Comparison of ENCODE assay signal across 9 cellular contexts in genomic region chr17:79574656-79575055, GRCh38. TPM values are rescaled to one million over a fixed set of nuclear protein-coding genes. Genes with fewer than 3 reads are reported as not detected.
"Had no signal": no experiment of that assay in that cellular context is flagged by ENCODE, and none has a peak within 500 bp of the region (broad histone marks: within the 10 kb centered on the region; RNA-seq: fewer than 3 reads in every experiment).

No MANE protein-coding gene starts in this region.

- ATAC-seq: K562 had no signal

- H3K27ac Mint-ChIP-seq: H9 had no signal

- H3K4me3 Mint-ChIP-seq: H9 had no signal

- FAIRE-seq: H54, HTR-8/SVneo, K562 had no signal

- H3K4me3 ChIP-seq: GM23248, K562 had no signal

- H3K27ac ChIP-seq: GM23248 had no signal

- DNase-seq: GM23248, GOT3, H9, IMR-90, KG1 had no signal

RNA-seq across cellular contexts. Expression of gene RBFOX3, which starts 36.2 kb away (rescaled TPM):
- total RNA-seq: GM23248, HT-29, IMR-90, K562 had no signal
- polyA plus RNA-seq: GM23248, K562 had no signal
